8 cellular contexts compared by ENCODE assay signal in genomic region chr2:183037660-183038340, GRCh38.
DNase-seq lines count a peak whose midpoint lies in the region; ATAC-seq and TF ChIP-seq lines count a peak whose summit lies in the region.

No MANE protein-coding gene starts in this region.

- peaks cover 22% of the 10 kb centered on the region for H3K79me2 ChIP-seq in parathyroid adenoma

- no peak for TF ChIP-seq CTCF in parathyroid adenoma (IDR thresholded peaks at IDR 0.05)

- no peaks in the 10 kb centered on the region for H3K36me3 Mint-ChIP-seq in activated naive CD4-positive, alpha-beta T cell treated with anti-CD3 and anti-CD28 coated beads, Interleukin-2, amount 10 ng/mL, durations not matched to agents 7 days and 5 days

- H3K4me3 ChIP-seq in parathyroid adenoma (ENCODE audit: low read depth, low read length), result peak overlapping the region; percentile 88

- H3K9me3 Mint-ChIP-seq in activated naive CD4-positive, alpha-beta T cell treated with anti-CD3 and anti-CD28 coated beads, Interleukin-2, amount 10 ng/mL, durations not matched to agents 7 days and 5 days, result no peaks in the 10 kb centered on the region

- peaks cover 36% of the 10 kb centered on the region for H3K4me1 Mint-ChIP-seq in activated naive CD4-positive, alpha-beta T cell treated with anti-CD3 and anti-CD28 coated beads, Interleukin-2, amount 10 ng/mL, durations not matched to agents 7 days and 5 days

- peak overlapping the region; percentile 98 for H2AFZ ChIP-seq in parathyroid adenoma

- no peaks in the 10 kb centered on the region for H3K4me1 ChIP-seq in parathyroid adenoma

- H3K9me3 ChIP-seq in parathyroid adenoma (ENCODE audit: control insufficient read depth, low read length), result no peaks in the 10 kb centered on the region

- no peaks in the 10 kb centered on the region for H3K27me3 ChIP-seq in parathyroid adenoma (ENCODE audit: control insufficient read depth, insufficient read depth, low read length)

- ATAC-seq in HG02571 (IDR thresholded peaks at IDR 0.05; ENCODE audit: unreplicated experiment), result peak; percentile 47

- no peak overlapping the region for H3K27ac Mint-ChIP-seq in activated naive CD4-positive, alpha-beta T cell treated with anti-CD3 and anti-CD28 coated beads, Interleukin-2, amount 10 ng/mL, durations not matched to agents 7 days and 5 days

- CTCF ChIA-PET in activated naive CD4-positive, alpha-beta T cell treated with anti-CD3 and anti-CD28 coated beads, Interleukin-2, amount 10 ng/mL, durations not matched to agents 7 days and 5 days (lab: Charles Lee), result no interaction called here

- DNase-seq in NCI-H82 (lab: John Stamatoyannopoulos, UW), result peak; percentile 72
- DNase-seq in NCI-H82 treated with DMSO at 0.1 percent for 48 hours (lab: John Stamatoyannopoulos, UW; ENCODE audit: unreplicated experiment), result no peak
- DNase-seq in NCI-H69 (lab: John Stamatoyannopoulos, UW), result peak; percentile 83
- peak; percentile 52 for DNase-seq in activated naive CD4-positive, alpha-beta T cell treated with anti-CD3 and anti-CD28 coated beads, Interleukin-2, amount 10 ng/mL, durations not matched to agents 7 days and 5 days
- DNase-seq in head of caudate nucleus, result peak in 39 of 42 donors; percentile 21 to 75 (median 48)
- DNase-seq in superior temporal gyrus (ENCODE audit: extremely low spot score), result no peak

- H3K27me3 Mint-ChIP-seq in activated naive CD4-positive, alpha-beta T cell treated with anti-CD3 and anti-CD28 coated beads, Interleukin-2, amount 10 ng/mL, durations not matched to agents 7 days and 5 days, result peaks cover 67% of the 10 kb centered on the region

- H3K36me3 ChIP-seq in parathyroid adenoma (ENCODE audit: control insufficient read depth, insufficient read depth, low read length), result no peaks in the 10 kb centered on the region

- peak overlapping the region; percentile 58 for H3K4me2 ChIP-seq in parathyroid adenoma (ENCODE audit: low read length)

- H3K4me3 Mint-ChIP-seq in activated naive CD4-positive, alpha-beta T cell treated with anti-CD3 and anti-CD28 coated beads, Interleukin-2, amount 10 ng/mL, durations not matched to agents 7 days and 5 days, result peak overlapping the region; percentile 41

- intact Hi-C loops in head of caudate nucleus (cut with DNase I), result loop anchor here (5.0 to 10.0 kb wide), 2 partner anchors 40 to 87 kb away; partner anchors contain the start of genes DUSP19 and NUP35

- H3K9ac ChIP-seq in parathyroid adenoma, result peak overlapping the region; percentile 79

- H3K27ac ChIP-seq in parathyroid adenoma, result peak overlapping the region; percentile 89

Comparison
In these comparisons a context has a peak if more than half of its experiments do, and no peak if none do; other contexts are left out.
1. DNase-seq: peak in NCI-H82 (single experiment), NCI-H69 (single experiment), activated naive CD4-positive, alpha-beta T cell treated with anti-CD3 and anti-CD28 coated beads, Interleukin-2, amount 10 ng/mL, durations not matched to agents 7 days and 5 days (single experiment) and head of caudate nucleus (39 of 42); none in NCI-H82 treated with DMSO at 0.1 percent for 48 hours (single experiment) and superior temporal gyrus (single experiment).